In genomic region chr7:115044224-115044623, GRCh38 we compare ENCODE assay signal across 1 cellular context.
TF ChIP-seq lines count a peak whose summit lies in the region.

No MANE protein-coding gene starts in this region.

TF ChIP-seq in A549, 52 proteins besides CTCF, POLR2A, EP300 and RAD21 (continued from another document):
- no peak for TF ChIP-seq FOSL2 (IDR thresholded peaks at IDR 0.05)
- no peak for TF ChIP-seq FOSL2 (CRISPR knock-in tag; IDR thresholded peaks at IDR 0.05)
- no peak for TF ChIP-seq KDM5A (IDR thresholded peaks at IDR 0.05)
- no peak for TF ChIP-seq MAZ (IDR thresholded peaks at IDR 0.05; ENCODE audit: borderline replicate concordance, low read depth, low read length)
- TF ChIP-seq RARB (CRISPR knock-in tag; IDR thresholded peaks at IDR 0.05), result no peak
- TF ChIP-seq E2F6 (IDR thresholded peaks at IDR 0.05; ENCODE audit: borderline replicate concordance, low read depth), result no peak
- no peak for TF ChIP-seq NR3C1 (IDR thresholded peaks at IDR 0.05)
TF ChIP-seq in A549: peak in this region for 0.
